1 cellular context compared by ENCODE assay signal in genomic region chr2:237691200-237691907, GRCh38.
A peak's percentile ranks its signal among the peaks of the same experiment; 100 is the strongest.
TF ChIP-seq lines count a peak whose summit lies in the region.

No MANE protein-coding gene starts in this region.

TF ChIP-seq in HEK293, 187 proteins besides CTCF, POLR2A, EP300 and RAD21 (continued from another document):
- TF ChIP-seq GLIS2 (tag by site-specific recombination; IDR thresholded peaks at IDR 0.05) (peak; percentile 91), IKZF3 (tag by site-specific recombination; IDR thresholded peaks at IDR 0.05) (peak; percentile 52; the same call in 1 of the 2 replicates), ZEB2 (tag by site-specific recombination; IDR thresholded peaks at IDR 0.05) (peak; percentile 47; the same call in 1 of the 2 replicates), ZNF600 (tag by site-specific recombination; IDR thresholded peaks at IDR 0.05) (0 out of 2 replicates have a peak, but pooled peaks have one; percentile 44), KLF9 (tag by site-specific recombination; IDR thresholded peaks at IDR 0.05; ENCODE audit: low read depth) (peak; percentile 63; the same call in 1 of the 2 replicates), ZBTB26 (tag by site-specific recombination; optimal IDR thresholded peaks at IDR 0.05) (peak; percentile 73), GLIS1 (tag by site-specific recombination; IDR thresholded peaks at IDR 0.05) (peak; percentile 79), ZNF169 (tag by site-specific recombination; IDR thresholded peaks at IDR 0.05) (no peak), ZNF280D (tag by site-specific recombination; IDR thresholded peaks at IDR 0.05) (no peak), ZXDB (tag by site-specific recombination; IDR thresholded peaks at IDR 0.05) (peak; percentile 39; the same call in 1 of the 2 replicates), PBX3 (CRISPR knock-in tag; IDR thresholded peaks at IDR 0.05) (peak; percentile 82), ZBTB20 (tag by site-specific recombination; IDR thresholded peaks at IDR 0.05) (peak; percentile 56; the same call in 1 of the 2 replicates), KLF10 (tag by site-specific recombination; IDR thresholded peaks at IDR 0.05) (0 out of 2 replicates have a peak, but pooled peaks have one; percentile 33), ZBTB11 (tag by site-specific recombination; conservative IDR thresholded peaks at IDR 0.05; ENCODE audit: low read depth) (peak; percentile 53), ZNF514 (tag by site-specific recombination; IDR thresholded peaks at IDR 0.05) (no peak), ZSCAN16 (tag by site-specific recombination; IDR thresholded peaks at IDR 0.05) (no peak), ZNF501 (tag by site-specific recombination; IDR thresholded peaks at IDR 0.05) (0 out of 2 replicates have a peak, but pooled peaks have one; percentile 52), SP3 (tag by site-specific recombination; IDR thresholded peaks at IDR 0.05) (peak; percentile 34; the same call in 1 of the 2 replicates), KLF8 (tag by site-specific recombination; IDR thresholded peaks at IDR 0.05) (peak; percentile 48; the same call in 1 of the 2 replicates), ZBTB8A (tag by site-specific recombination; IDR thresholded peaks at IDR 0.05) (peak; percentile 84), ZNF423 (tag by site-specific recombination; IDR thresholded peaks at IDR 0.05) (0 out of 2 replicates have a peak, but pooled peaks have one; percentile 35), PATZ1 (tag by site-specific recombination; IDR thresholded peaks at IDR 0.05) (peak; percentile 78)
